ENCODE assay signal across 8 cellular contexts in the genomic region with DNA sequence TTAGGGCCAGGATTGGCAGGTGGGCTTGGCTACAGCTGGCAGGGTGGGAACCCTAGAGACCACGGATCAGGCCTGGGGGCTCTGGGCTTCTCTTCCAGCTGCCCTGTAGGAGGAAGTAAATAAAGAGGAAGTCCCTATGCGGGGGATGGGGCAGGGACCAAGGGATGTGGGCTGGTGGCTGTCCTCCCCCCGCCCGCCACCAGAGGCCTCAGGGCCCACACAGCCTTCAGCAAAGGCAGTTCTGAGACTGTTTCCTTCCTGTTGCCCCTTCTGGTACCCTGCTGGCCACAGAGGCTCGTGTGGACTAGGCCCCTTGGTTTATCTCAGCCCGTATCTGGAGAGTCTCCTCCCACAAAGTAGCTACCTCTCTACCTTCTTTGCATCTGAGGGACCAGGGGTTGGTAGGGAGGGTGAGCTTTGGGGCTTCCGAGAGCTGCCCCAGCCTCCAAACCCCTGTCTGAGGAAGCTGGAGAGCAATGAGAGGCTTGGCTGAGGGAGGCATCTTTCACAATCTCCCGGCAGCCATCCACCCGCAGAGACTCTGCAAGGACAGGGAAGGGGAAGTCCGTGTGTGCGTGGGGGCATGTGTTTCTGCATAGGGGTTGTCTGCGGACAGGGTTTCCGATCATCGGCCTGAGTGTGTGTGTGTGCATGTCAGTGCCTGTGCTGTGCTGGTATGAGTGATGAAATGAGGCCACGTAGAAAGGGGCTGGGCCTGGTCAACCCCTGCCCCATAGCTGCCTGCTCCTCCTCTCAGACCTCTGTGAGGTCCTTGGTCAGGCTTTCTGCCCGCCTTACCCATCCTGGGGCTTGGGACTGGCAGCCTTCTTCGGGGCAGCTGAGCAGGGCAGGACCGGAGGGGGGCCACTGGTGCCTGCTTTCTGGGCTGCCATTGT. TPM values are rescaled to one million over a fixed set of nuclear protein-coding genes. Genes with fewer than 3 reads are reported as not detected.
DNase-seq lines count a peak whose midpoint lies in the region; ATAC-seq, FAIRE-seq and TF ChIP-seq lines count a peak whose summit lies in the region.

No MANE protein-coding gene starts in this region.

- H3K4me1 ChIP-seq in A549 (peaks cover 12% of the 10 kb centered on the region; the same call in 1 of the 3 replicates), urinary bladder (ENCODE audit: insufficient read depth) (no peaks in the 10 kb centered on the region)

- ATAC-seq in A549 (peak; percentile 58 to 76), GM18520 (IDR thresholded peaks at IDR 0.05; ENCODE audit: unreplicated experiment) (peak; percentile 33), HG03039 (IDR thresholded peaks at IDR 0.05; ENCODE audit: unreplicated experiment) (peak; percentile 43)

- H3K4me3 ChIP-seq in A549 (no peak overlapping the region), urinary bladder (ENCODE audit: low read depth, low read length) (no peak overlapping the region)

- H3K27ac ChIP-seq in A549: 0 out of 6 replicates have a peak overlapping the region, but pooled peaks of 1 of the 2 experiments have one; percentile 42
- peak overlapping the region; percentile 40 for H3K27ac ChIP-seq in urinary bladder (ENCODE audit: low read depth)

- DNase-seq in A549 (ENCODE audit: low read depth in 1 of 2, low spot score in 1 of 2) (peak in 1 of 2 experiments; percentile 47), RKO (ENCODE audit: low spot score) (peak; percentile 42), glomerular visceral epithelial cell (ENCODE audit: extremely low spot score) (peak; percentile 17), posterior cingulate gyrus (peak in 8 of 10 donors; percentile 38 to 91 (median 56))
- DNase-seq in activated T-helper 9 cell treated with anti-CD3 and anti-CD28 coated beads, Interleukin-2, amount 50 U/mL, for 16 hours (ENCODE audit: low read depth): peak; percentile 70

- WGBS in A549 (ENCODE audit: missing lambda C conversion rate): 78% methylated on average over 11 of the region's 18 CpGs
- WGBS in urinary bladder: 39% methylated on average over 18 of the region's 18 CpGs

- intact Hi-C loops in posterior cingulate gyrus (cut with DNase I): no loop called here

- TF ChIP-seq CTCF in A549 (IDR thresholded peaks at IDR 0.05): no peak

- TF ChIP-seq RAD21 in A549 (conservative IDR thresholded peaks at IDR 0.05 in 1 of 2, IDR thresholded peaks at IDR 0.05 in 1 of 2): no peak

- no peak overlapping the region for H3K4me2 ChIP-seq in A549

- H3K9me3 ChIP-seq in A549: no peaks in the 10 kb centered on the region

- no peak for FAIRE-seq in A549 (lab: Jason Lieb, UNC)

- TF ChIP-seq EP300 in A549 (IDR thresholded peaks at IDR 0.05): no peak

- H3K36me3 ChIP-seq in urinary bladder (ENCODE audit: insufficient read depth): no peaks in the 10 kb centered on the region

- TF ChIP-seq POLR2A in A549 (IDR thresholded peaks at IDR 0.05; ENCODE audit: low read length): no peak

- POLR2A ChIA-PET in A549 (lab: Yijun Ruan, JAX): no interaction called here

- CTCF ChIA-PET in A549 (lab: Yijun Ruan, JAX): interaction anchor here (0.7 to 1.0 kb wide), 2 partner anchors 18 to 42 kb away, joined by 3 read pairs; no protein-coding TSS in a partner anchor

TF ChIP-seq in A549, 52 proteins besides CTCF, POLR2A, EP300 and RAD21:
- TF ChIP-seq, protein P1, sequence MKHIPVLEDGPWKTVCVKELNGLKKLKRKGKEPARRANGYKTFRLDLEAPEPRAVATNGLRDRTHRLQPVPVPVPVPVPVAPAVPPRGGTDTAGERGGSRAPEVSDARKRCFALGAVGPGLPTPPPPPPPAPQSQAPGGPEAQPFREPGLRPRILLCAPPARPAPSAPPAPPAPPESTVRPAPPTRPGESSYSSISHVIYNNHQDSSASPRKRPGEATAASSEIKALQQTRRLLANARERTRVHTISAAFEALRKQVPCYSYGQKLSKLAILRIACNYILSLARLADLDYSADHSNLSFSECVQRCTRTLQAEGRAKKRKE (CRISPR knock-in tag; IDR thresholded peaks at IDR 0.05; ENCODE audit: low read depth): no peak
- TF ChIP-seq HES2 (IDR thresholded peaks at IDR 0.05) (no peak), SREBF2 (IDR thresholded peaks at IDR 0.05) (no peak), ZSCAN20 (CRISPR knock-in tag; IDR thresholded peaks at IDR 0.05) (no peak), ESRRA (IDR thresholded peaks at IDR 0.05; ENCODE audit: borderline replicate concordance, low read length) (no peak), ZC3H11A (IDR thresholded peaks at IDR 0.05) (no peak), TP53 (CRISPR knock-in tag; IDR thresholded peaks at IDR 0.05) (no peak)

RNA-seq across cellular contexts. Expression of gene RPS6KA1, which starts 12.5 kb away (rescaled TPM):
- polyA plus RNA-seq in A549 (2011; rRNA removed): 9.8 and 11.8 TPM in 2 replicates
- polyA plus RNA-seq in A549 (2012; cell fraction: cytosol; rRNA removed): 13.7 and 16.5 TPM in 2 replicates
- polyA plus RNA-seq in A549 (2012; cell fraction: nucleus; rRNA removed): 17.6 and 18.5 TPM in 2 replicates
- polyA plus RNA-seq in A549 (2017; fragmentation: RNase III; extraction: RNeasy Plus Mini Kit Qiagen cat#74134 plus additional on column Dnase treatment): 12.4 to 14.1 TPM (median 12.7 TPM) in 3 replicates
- polyA minus RNA-seq in A549 (2011; rRNA and poly(A)+ RNA removed): 24.0 and 26.2 TPM in 2 replicates
- total RNA-seq in urinary bladder: 8.9 TPM
- 7.7 TPM for polyA plus RNA-seq in urinary bladder
